In genomic region chr11:124311269-124311668, GRCh38 we compare ENCODE assay signal across 32 cellular contexts. TPM values are rescaled to one million over a fixed set of nuclear protein-coding genes. Genes with fewer than 3 reads are reported as not detected.
"Had no signal": no experiment of that assay in that cellular context is flagged by ENCODE, and none has a peak within 500 bp of the region (broad histone marks: within the 10 kb centered on the region; RNA-seq: fewer than 3 reads in every experiment).

No MANE protein-coding gene starts in this region.

- FAIRE-seq: colon, endometrium, keratinocyte had no signal

- H3K36me3 ChIP-seq: esophagus squamous epithelium, gastrocnemius medialis, heart right ventricle, left lung, lower lobe of right lung had no signal

- H3K27ac Mint-ChIP-seq: endodermal cell, mesothelial cell of epicardium, naive B cell had no signal

- H3K36me3 Mint-ChIP-seq: mesothelial cell of epicardium, naive B cell had no signal

- H3K4me1 Mint-ChIP-seq: endodermal cell, mesothelial cell of epicardium, naive B cell had no signal

- ATAC-seq: esophagus mucosa, gastrocnemius medialis, heart right ventricle, left cardiac atrium, left lung, left ventricle myocardium superior, lower lobe of right lung, mucosa of descending colon had no signal

- H3K9me3 Mint-ChIP-seq: endodermal cell, mesothelial cell of epicardium had no signal

- DNase-seq: dermis blood vessel endothelial cell; dorsolateral prefrontal cortex; effector CD4-positive, alpha-beta T cell; effector memory CD4-positive, alpha-beta T cell; endodermal cell; erythroblast; esophagus squamous epithelium; foreskin melanocyte; gastrocnemius medialis; glutamatergic neuron; heart right ventricle; hippocampal formation; left cardiac atrium; left lung; left ventricle myocardium superior; lower lobe of right lung; mesenchymal stem cell; mucosa of descending colon; naive B cell had no signal

- H3K9me3 ChIP-seq: esophagus squamous epithelium, gastrocnemius medialis, heart right ventricle, left lung, lower lobe of right lung, mucosa of descending colon had no signal

- H3K27me3 ChIP-seq: esophagus squamous epithelium, gastrocnemius medialis, heart right ventricle, left lung had no signal

- H3K4me3 Mint-ChIP-seq: endodermal cell, mesothelial cell of epicardium, naive B cell had no signal

- H3K4me3 ChIP-seq: coronary artery, dorsolateral prefrontal cortex, esophagus squamous epithelium, gastrocnemius medialis, heart right ventricle, left lung, lower lobe of right lung, mucosa of descending colon had no signal

- H3K27ac ChIP-seq: coronary artery, dorsolateral prefrontal cortex, epithelial cell of prostate, esophagus squamous epithelium, gastrocnemius medialis, heart right ventricle, left lung, lower lobe of right lung had no signal

- H3K4me1 ChIP-seq: esophagus squamous epithelium, gastrocnemius medialis, heart right ventricle, left lung, lower lobe of right lung had no signal

RNA-seq across cellular contexts. Expression of gene OR8D1, which starts 2.5 kb away (rescaled TPM):
- total RNA-seq: dermis blood vessel endothelial cell, endodermal cell, esophagus mucosa, esophagus squamous epithelium, gastrocnemius medialis, glomerular endothelial cell, heart right ventricle, kidney epithelial cell, left cardiac atrium, left lung, left ventricle myocardium superior, lower leg skin, lower lobe of right lung, lung microvascular endothelial cell, mesenteric fat pad, mesothelial cell of epicardium, myocyte had no signal
- polyA plus RNA-seq: heart right ventricle, keratinocyte had no signal

RNA-seq across cellular contexts. Expression of gene OR8D2, which starts 8.7 kb away (rescaled TPM):
- total RNA-seq: dermis blood vessel endothelial cell, dorsolateral prefrontal cortex, endodermal cell, esophagus mucosa, esophagus squamous epithelium, gastrocnemius medialis, glomerular endothelial cell, heart right ventricle, kidney epithelial cell, left cardiac atrium, left lung, left ventricle myocardium superior, lower leg skin, lower lobe of right lung, lung microvascular endothelial cell, mesenteric fat pad, mesothelial cell of epicardium, mucosa of descending colon, myocyte had no signal
- polyA plus RNA-seq: heart right ventricle, keratinocyte had no signal

RNA-seq across cellular contexts. Expression of gene OR8G5, which starts 55.1 kb away (rescaled TPM):
- total RNA-seq: dermis blood vessel endothelial cell, dorsolateral prefrontal cortex, esophagus mucosa, esophagus squamous epithelium, gastrocnemius medialis, glomerular endothelial cell, heart right ventricle, kidney epithelial cell, left cardiac atrium, left lung, left ventricle myocardium superior, lower leg skin, lung microvascular endothelial cell, mesenteric fat pad, mesothelial cell of epicardium, mucosa of descending colon, myocyte had no signal
- polyA plus RNA-seq: heart right ventricle, keratinocyte had no signal
